ENCODE assay signal across 6 cellular contexts in genomic region chr19:1081301-1082164, GRCh38. TPM values are rescaled to one million over a fixed set of nuclear protein-coding genes. Genes with fewer than 3 reads are reported as not detected.
DNase-seq lines count a peak whose midpoint lies in the region; ATAC-seq and TF ChIP-seq lines count a peak whose summit lies in the region.

No MANE protein-coding gene starts in this region.

- peaks cover 20 to 26% of the 10 kb centered on the region in 2 donors for H3K4me1 ChIP-seq in mucosa of rectum (ENCODE audit: control insufficient read depth in 2 of 2, insufficient read depth in 2 of 2, low read length in 2 of 2)

- ATAC-seq in GM21737 (IDR thresholded peaks at IDR 0.05; ENCODE audit: unreplicated experiment) (no peak), GM19023 (IDR thresholded peaks at IDR 0.05; ENCODE audit: unreplicated experiment) (no peak)

- H3K27ac ChIP-seq in VCaP, result 0 out of 2 replicates have a peak overlapping the region, but pooled peaks have one; percentile 26
- peak overlapping the region; percentile 67 for H3K27ac ChIP-seq in mucosa of rectum (ENCODE audit: low read depth in 2 of 2, low read length in 2 of 2)

- peak; percentile 72 for DNase-seq in H7
- DNase-seq in superior temporal gyrus (ENCODE audit: extremely low spot score), result no peak

- TF ChIP-seq CTCF in VCaP (conservative IDR thresholded peaks at IDR 0.05), result no peak

- peak overlapping the region in 1 of 2 donors; percentile 43 for H3K9ac ChIP-seq in mucosa of rectum (ENCODE audit: low read depth in 1 of 2, low read length in 2 of 2)

- peaks cover 6% of the 10 kb centered on the region for H3K36me3 ChIP-seq in H7 (replicated peaks; ENCODE audit: control insufficient read depth, insufficient read depth, low read length)
- H3K36me3 ChIP-seq in mucosa of rectum (ENCODE audit: control insufficient read depth in 2 of 2, insufficient read depth in 2 of 2, low read length in 2 of 2), result peaks cover 17 to 22% of the 10 kb centered on the region in 2 donors

- H3K27me3 ChIP-seq in H7 (ENCODE audit: control insufficient read depth, insufficient read depth, low read length), result no peaks in the 10 kb centered on the region
- H3K27me3 ChIP-seq in mucosa of rectum (ENCODE audit: control insufficient read depth in 2 of 2, insufficient read depth in 2 of 2, low read length in 2 of 2), result peaks cover 0 to 2% of the 10 kb centered on the region in 2 donors

- no peaks in the 10 kb centered on the region for H3K9me3 ChIP-seq in mucosa of rectum (ENCODE audit: control insufficient read depth in 2 of 2, low read length in 2 of 2)

- H3K4me3 ChIP-seq in H7 (ENCODE audit: insufficient read depth, low read depth, low read length) (peak overlapping the region; percentile 41), mucosa of rectum (ENCODE audit: low read length in 2 of 2) (peak overlapping the region; percentile 27 to 48)

RNA-seq across cellular contexts. Expression of gene POLR2E, which starts 13.6 kb away (rescaled TPM):
- total RNA-seq in H7 (2014; rRNA removed; shearing (Covaris generic)), result 226 and 283 TPM in 2 replicates

RNA-seq across cellular contexts. Expression of gene ARHGAP45, which starts 14.6 kb away (rescaled TPM):
- 46.0 and 48.7 TPM in 2 replicates for total RNA-seq in H7 (2014; rRNA removed; shearing (Covaris generic))

RNA-seq across cellular contexts. Expression of gene GPX4, which starts 22.3 kb away (rescaled TPM):
- 620 and 671 TPM in 2 replicates for total RNA-seq in H7 (2014; rRNA removed; shearing (Covaris generic))

RNA-seq across cellular contexts. Expression of gene ABCA7, which starts 41.6 kb away (rescaled TPM):
- 17.9 and 19.7 TPM in 2 replicates for total RNA-seq in H7 (2014; rRNA removed; shearing (Covaris generic))

RNA-seq across cellular contexts. Expression of gene CNN2, which starts 55.1 kb away (rescaled TPM):
- total RNA-seq in H7 (2014; rRNA removed; shearing (Covaris generic)), result 440 and 495 TPM in 2 replicates
